Comparison of ENCODE assay signal across 10 cellular contexts in the genomic region with DNA sequence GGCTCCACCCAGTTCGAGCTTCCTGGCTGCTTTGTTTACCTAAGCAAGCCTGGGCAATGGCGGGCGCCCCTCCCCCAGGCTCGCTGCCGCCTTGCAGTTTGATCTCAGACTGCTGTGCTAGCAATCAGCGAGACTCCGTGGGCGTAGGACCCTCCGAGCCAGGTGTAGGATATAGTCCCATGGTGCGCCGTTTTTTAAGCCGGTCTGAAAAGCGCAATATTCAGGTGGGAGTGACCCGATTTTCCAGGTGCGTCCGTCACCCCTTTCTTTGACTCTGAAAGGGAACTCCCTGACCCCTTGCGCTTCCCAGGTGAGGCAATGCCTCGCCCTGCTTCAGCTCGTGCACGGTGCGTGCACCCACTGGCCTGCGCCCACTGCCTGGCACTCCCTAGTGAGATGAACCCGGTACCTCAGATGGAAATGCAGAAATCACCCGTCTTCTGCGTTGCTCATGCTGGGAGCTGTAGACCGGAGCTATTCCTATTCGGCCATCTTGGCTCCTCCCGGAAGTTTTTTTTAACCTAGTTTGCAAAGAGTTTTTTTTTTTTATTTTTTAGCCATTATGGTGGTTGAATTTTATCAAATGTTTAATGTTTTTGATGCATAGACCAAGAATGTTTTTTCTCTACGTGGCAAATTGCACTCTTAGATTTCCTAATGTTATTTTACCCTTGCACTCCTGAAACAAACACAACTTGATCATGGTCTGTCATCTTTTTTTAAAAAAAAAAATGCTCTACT. TPM values are rescaled to one million over a fixed set of nuclear protein-coding genes. Genes with fewer than 3 reads are reported as not detected.
DNase-seq lines count a peak whose midpoint lies in the region; TF ChIP-seq lines count a peak whose summit lies in the region.
"Not testable (repeated sequence)": the region's sequence is repeated elsewhere in the genome, so short reads cannot be mapped to it uniquely, and the experiment has no call there.
"Had no signal": no experiment of that assay in that cellular context is flagged by ENCODE, and none has a peak within 500 bp of the region (broad histone marks: within the 10 kb centered on the region; RNA-seq: fewer than 3 reads in every experiment).

No MANE protein-coding gene starts in this region.

- DNase-seq in NCI-H748 (lab: John Stamatoyannopoulos, UW; ENCODE audit: unreplicated experiment), result peak; percentile 28
- not testable (repeated sequence) for DNase-seq in chondrocyte (ENCODE audit: low spot score); fibroblast of villous mesenchyme (ENCODE audit: low read depth); nephron progenitor cell; prostate gland (ENCODE audit: low spot score)

- not testable (repeated sequence) for TF ChIP-seq POLR2A in prostate gland (IDR thresholded peaks at IDR 0.05)

- peaks cover 12% of the 10 kb centered on the region for H3K36me3 ChIP-seq in ES-I3 (ENCODE audit: insufficient read depth, low read length)
- H3K36me3 ChIP-seq in HUES64 (ENCODE audit: insufficient read depth, low read length), result peaks cover 41% of the 10 kb centered on the region
- not testable (repeated sequence) for H3K36me3 ChIP-seq in prostate gland

- H3K27ac Mint-ChIP-seq in chondrocyte (ENCODE audit: unreplicated experiment); nephron progenitor cell: not testable (repeated sequence)

- H3K4me3 Mint-ChIP-seq in chondrocyte (ENCODE audit: unreplicated experiment) (peak overlapping the region; percentile 58), nephron progenitor cell (peak overlapping the region; percentile 44)

- 68% methylated on average over 26 of the region's 29 CpGs for WGBS in HUES64
- 62% methylated on average over 29 of the region's 29 CpGs for WGBS in prostate gland

- not testable (repeated sequence) for H3K9me3 ChIP-seq in ES-I3 (ENCODE audit: control insufficient read depth, insufficient read depth, low read length); HUES64 (ENCODE audit: insufficient read depth, low read depth, low read length); prostate gland

- H3K27ac ChIP-seq in HUES64 (ENCODE audit: low read depth, low read length); prostate gland: not testable (repeated sequence)

- not testable (repeated sequence) for H3K4me1 ChIP-seq in ES-I3 (ENCODE audit: insufficient read depth, low read length); HUES64 (ENCODE audit: insufficient read depth, low read length); prostate gland (replicated peaks)

- peak overlapping the region; percentile 27; the same call in 1 of the 2 replicates for H3K4me3 ChIP-seq in HUES64 (ENCODE audit: low read length)
- peak overlapping the region; percentile 35 for H3K4me3 ChIP-seq in fibroblast of villous mesenchyme (ENCODE audit: low read depth, low read length)
- peak overlapping the region; percentile 12 to 22 for H3K4me3 ChIP-seq in prostate gland

- not testable (repeated sequence) for H3K27me3 Mint-ChIP-seq in chondrocyte (ENCODE audit: low read depth); nephron progenitor cell (ENCODE audit: low read depth, poor library complexity)

- peak overlapping the region; percentile 50; the same call in 1 of the 2 replicates for H3K9ac ChIP-seq in ES-I3 (ENCODE audit: low read depth, low read length)
- H3K9ac ChIP-seq in HUES64 (ENCODE audit: low read depth, low read length), result peak overlapping the region; percentile 29; the same call in 1 of the 2 replicates

- not testable (repeated sequence) for H3K27me3 ChIP-seq in HUES64 (ENCODE audit: insufficient read depth, low read length); prostate gland (replicated peaks; ENCODE audit: insufficient read depth)

- not testable (repeated sequence) for TF ChIP-seq CTCF in chondrocyte (IDR thresholded peaks at IDR 0.05); fibroblast of villous mesenchyme (IDR thresholded peaks at IDR 0.05; ENCODE audit: insufficient read depth, low read depth, low read length); nephron progenitor cell (IDR thresholded peaks at IDR 0.05); prostate gland (IDR thresholded peaks at IDR 0.05)

- not testable (repeated sequence) for H3K9me3 Mint-ChIP-seq in chondrocyte (ENCODE audit: low read depth)
- peaks cover 13% of the 10 kb centered on the region for H3K9me3 Mint-ChIP-seq in nephron progenitor cell

- H3K36me3 Mint-ChIP-seq in chondrocyte (ENCODE audit: low read depth), result peaks cover 25% of the 10 kb centered on the region
- peaks cover 46% of the 10 kb centered on the region for H3K36me3 Mint-ChIP-seq in nephron progenitor cell (ENCODE audit: low read depth)

- intact Hi-C loops in prostate gland (cut with DNase I), result not testable (repeated sequence)

- not testable (repeated sequence) for H3K4me1 Mint-ChIP-seq in chondrocyte (ENCODE audit: low read depth); nephron progenitor cell

RNA-seq across cellular contexts. Expression of a gene that starts 15.9 kb away (rescaled TPM):
- 0.85 TPM for polyA plus RNA-seq in HUES64 (2013, experiment 1 of 2)
- 0.38 TPM for polyA plus RNA-seq in HUES64 (2013, experiment 2 of 2)
- total RNA-seq in chondrocyte (not detected in 3 replicates), fibroblast of villous mesenchyme (not detected in 2 replicates), prostate gland (not detected)
- total RNA-seq: CD4-positive, alpha-beta T cell; GM12878; GM23248 had no signal
- polyA plus RNA-seq: GM12878, GM23248 had no signal

RNA-seq across cellular contexts. Expression of a gene that starts 31.3 kb away (rescaled TPM):
- polyA plus RNA-seq in HUES64 (2013, experiment 1 of 2), result 42.3 TPM
- polyA plus RNA-seq in HUES64 (2013, experiment 2 of 2), result 50.4 TPM
- total RNA-seq in chondrocyte (19.4 to 24.1 TPM (median 23.4 TPM) in 3 replicates), fibroblast of villous mesenchyme (12.5 and 13.5 TPM in 2 replicates), prostate gland (10 to 100 TPM; 33.6 to 39.5 TPM)

RNA-seq across cellular contexts. Expression of a gene that starts 31.7 kb away (rescaled TPM):
- polyA plus RNA-seq in HUES64 (2013, experiment 1 of 2), result 6.8 TPM
- 8.5 TPM for polyA plus RNA-seq in HUES64 (2013, experiment 2 of 2)
- total RNA-seq in chondrocyte (18.2 to 22.8 TPM (median 20.2 TPM) in 3 replicates), fibroblast of villous mesenchyme (17.7 and 19.9 TPM in 2 replicates), prostate gland (10 to 100 TPM; 10.1 to 17.8 TPM)
